In the genomic region with DNA sequence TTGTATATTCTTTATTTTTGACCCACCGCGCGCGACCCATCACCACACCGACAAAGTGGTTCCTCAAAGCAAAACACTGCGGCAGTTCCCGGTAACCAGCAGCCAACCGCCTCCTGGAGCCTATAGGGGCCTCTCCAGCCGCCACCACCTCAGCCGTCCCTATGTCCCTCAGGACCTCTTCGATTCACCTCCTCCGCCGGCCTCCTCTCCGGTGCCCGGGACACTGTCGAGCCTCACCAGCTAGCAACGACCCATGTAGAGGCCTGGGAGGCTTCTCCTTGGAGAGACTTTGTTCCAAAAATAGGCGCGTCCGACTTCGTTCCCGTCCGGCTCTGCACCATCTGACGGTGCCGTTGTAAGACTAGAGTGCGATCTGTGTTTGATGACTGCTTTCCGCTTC, we compare ENCODE assay signal across 16 cellular contexts.
"Had no signal": no experiment of that assay in that cellular context is flagged by ENCODE, and none has a peak within 500 bp of the region (broad histone marks: within the 10 kb centered on the region; RNA-seq: fewer than 3 reads in every experiment).

No MANE protein-coding gene starts in this region.

- DNase-seq: activated CD4-positive, alpha-beta T cell treated with anti-CD3 and anti-CD28 coated beads, Interleukin-2, amount 50 U/mL, for 1 hour; body of pancreas; esophagus squamous epithelium; foreskin keratinocyte; occipital lobe; stimulated activated CD4-positive, alpha-beta T cell treated with anti-CD3 and anti-CD28 coated beads, Interleukin-2, amount 100 ng/mL, for 24 hours; stimulated activated naive CD4-positive, alpha-beta T cell; T-helper 9 cell; upper lobe of right lung had no signal

- H3K27ac Mint-ChIP-seq: activated naive CD4-positive, alpha-beta T cell treated with anti-CD3 and anti-CD28 coated beads, Interleukin-2, amount 50 U/mL, for 24 hours; dendritic cell treated with granulocyte-macrophage colony-stimulating factor and Interleukin-4, amounts not matched to agents 40 ng/mL and 50 ng/mL, for 4 days; memory B cell; natural killer cell treated with Interleukin-12 subunit alpha and Interleukin-12 subunit beta and Interleukin-15 and Interleukin-18, amount 100 ng/mL, for 72 hours had no signal

- H3K4me3 Mint-ChIP-seq: activated naive CD4-positive, alpha-beta T cell treated with anti-CD3 and anti-CD28 coated beads, Interleukin-2, amount 50 U/mL, for 24 hours; dendritic cell treated with granulocyte-macrophage colony-stimulating factor and Interleukin-4, amounts not matched to agents 40 ng/mL and 50 ng/mL, for 4 days; memory B cell; natural killer cell treated with Interleukin-12 subunit alpha and Interleukin-12 subunit beta and Interleukin-15 and Interleukin-18, amount 100 ng/mL, for 72 hours had no signal

- ATAC-seq: body of pancreas; foreskin keratinocyte; left lung; natural killer cell treated with Interleukin-12 subunit alpha and Interleukin-12 subunit beta and Interleukin-15 and Interleukin-18, amount 100 ng/mL, for 72 hours; sciatic nerve; upper lobe of right lung had no signal

- H3K4me1 ChIP-seq: body of pancreas, esophagus squamous epithelium, foreskin keratinocyte, left lung, prostate gland, upper lobe of right lung had no signal

- H3K9me3 Mint-ChIP-seq: activated naive CD4-positive, alpha-beta T cell treated with anti-CD3 and anti-CD28 coated beads, Interleukin-2, amount 50 U/mL, for 24 hours; dendritic cell treated with granulocyte-macrophage colony-stimulating factor and Interleukin-4, amounts not matched to agents 40 ng/mL and 50 ng/mL, for 4 days had no signal

- H3K4me3 ChIP-seq: body of pancreas, esophagus squamous epithelium, left lung, prostate gland, upper lobe of right lung had no signal

- H3K27ac ChIP-seq: body of pancreas, esophagus squamous epithelium, foreskin keratinocyte, left lung, prostate gland, upper lobe of right lung had no signal

- H3K4me1 Mint-ChIP-seq: activated naive CD4-positive, alpha-beta T cell treated with anti-CD3 and anti-CD28 coated beads, Interleukin-2, amount 50 U/mL, for 24 hours; memory B cell had no signal

- H3K9me3 ChIP-seq: body of pancreas, esophagus squamous epithelium, left lung, prostate gland, upper lobe of right lung had no signal

- H3K36me3 Mint-ChIP-seq: activated naive CD4-positive, alpha-beta T cell treated with anti-CD3 and anti-CD28 coated beads, Interleukin-2, amount 50 U/mL, for 24 hours; memory B cell had no signal

- H3K36me3 ChIP-seq: esophagus squamous epithelium, left lung, prostate gland, upper lobe of right lung had no signal

- H3K27me3 ChIP-seq: body of pancreas, esophagus squamous epithelium, foreskin keratinocyte, left lung, upper lobe of right lung had no signal

- H3K27me3 Mint-ChIP-seq: activated naive CD4-positive, alpha-beta T cell treated with anti-CD3 and anti-CD28 coated beads, Interleukin-2, amount 50 U/mL, for 24 hours; dendritic cell treated with granulocyte-macrophage colony-stimulating factor and Interleukin-4, amounts not matched to agents 40 ng/mL and 50 ng/mL, for 4 days; memory B cell; natural killer cell treated with Interleukin-12 subunit alpha and Interleukin-12 subunit beta and Interleukin-15 and Interleukin-18, amount 100 ng/mL, for 72 hours had no signal
